Comparison of ENCODE assay signal across 13 cellular contexts in genomic region chr17:55161935-55162555, GRCh38.
A peak's percentile ranks its signal among the peaks of the same experiment; 100 is the strongest.
DNase-seq lines count a peak whose midpoint lies in the region; ATAC-seq, FAIRE-seq and TF ChIP-seq lines count a peak whose summit lies in the region.
"Had no signal": no experiment of that assay in that cellular context is flagged by ENCODE, and none has a peak within 500 bp of the region (broad histone marks: within the 10 kb centered on the region; RNA-seq: fewer than 3 reads in every experiment).

No MANE protein-coding gene starts in this region.

- no peak overlapping the region for H3K9ac ChIP-seq in SK-N-SH
- H3K9ac ChIP-seq: BLaER1 had no signal

- intact Hi-C loops in MCF 10A (cut with micrococcal nuclease): no loop called here
- intact Hi-C loops in breast epithelium (cut with DNase I; ENCODE audit: low total_unique reads): no loop called here

- H3K27me3 ChIP-seq in breast epithelium (no peaks in the 10 kb centered on the region), SK-N-SH (ENCODE audit: insufficient read depth) (no peaks in the 10 kb centered on the region)
- H3K27me3 ChIP-seq: BLaER1, heart right ventricle had no signal

- H3K9me2 ChIP-seq in SK-N-SH: no peaks in the 10 kb centered on the region

- FAIRE-seq in urothelium cell line (lab: Jason Lieb, UNC): no peak

- DNase-seq in MCF 10A (ENCODE audit: unreplicated experiment) (peak; percentile 72), breast epithelium (ENCODE audit: low spot score in 2 of 2) (no peak), SK-N-SH (no peak), fibroblast of peridontal ligament (ENCODE audit: extremely low read depth) (peak; percentile 66), urothelium cell line (ENCODE audit: low spot score) (peak; percentile 67), caudate nucleus (lab: John Stamatoyannopoulos, UW) (no peak), NCI-H345 (lab: John Stamatoyannopoulos, UW) (no peak)
- DNase-seq: heart right ventricle; NCI-H510A; stimulated activated CD4-positive, alpha-beta T cell treated with anti-CD3 and anti-CD28 coated beads, Interleukin-12 subunit alpha, Interleukin-12 subunit beta, amount 100 ng/mL, for 4 hours; stimulated activated naive CD4-positive, alpha-beta T cell treated with Interleukin-2 at 50 U/mL for 16 hours had no signal

- no peak for ATAC-seq in GM21723 (IDR thresholded peaks at IDR 0.05; ENCODE audit: unreplicated experiment)
- ATAC-seq: heart right ventricle had no signal

- H3K36me3 Mint-ChIP-seq in MCF 10A (ENCODE audit: insufficient read depth, unreplicated experiment): no peaks in the 10 kb centered on the region

- POLR2A ChIA-PET in MCF 10A (lab: Yijun Ruan, JAX): interaction anchor here (1.0 kb wide), 1 partner anchor 11 kb away, joined by 3 read pairs; no protein-coding TSS in a partner anchor
- POLR2A ChIA-PET in SK-N-SH (lab: Yijun Ruan, JAX): no interaction called here

- no peak overlapping the region for H3K4me2 ChIP-seq in SK-N-SH
- H3K4me2 ChIP-seq: BLaER1 had no signal

- H3K4me3 ChIP-seq in breast epithelium (no peak overlapping the region), SK-N-SH (ENCODE audit: low read depth in 2 of 2, low read length in 1 of 2) (no peak overlapping the region)
- H3K4me3 ChIP-seq: BLaER1, heart right ventricle had no signal

- H3K79me2 ChIP-seq in SK-N-SH (ENCODE audit: insufficient read depth): no peaks in the 10 kb centered on the region

- TF ChIP-seq CTCF in MCF 10A (IDR thresholded peaks at IDR 0.05; ENCODE audit: unreplicated experiment) (no peak), breast epithelium (IDR thresholded peaks at IDR 0.05) (no peak), SK-N-SH (IDR thresholded peaks at IDR 0.05) (no peak)

- peaks cover 20% of the 10 kb centered on the region for H3F3A ChIP-seq in SK-N-SH (replicated peaks; ENCODE audit: insufficient read depth)

- CTCF ChIA-PET in MCF 10A (lab: Yijun Ruan, JAX) (interaction anchor here (0.8 kb wide), 1 partner anchor 187 kb away, joined by 3 read pairs; no protein-coding TSS in a partner anchor), SK-N-SH (lab: Yijun Ruan, JAX) (interaction anchor here (0.6 to 1.4 kb wide), 4 partner anchors 14 to 76 kb away, joined by 3 to 5 read pairs (median 4); no protein-coding TSS in a partner anchor)

- no peaks in the 10 kb centered on the region for H3K36me3 ChIP-seq in breast epithelium
- no peaks in the 10 kb centered on the region for H3K36me3 ChIP-seq in SK-N-SH (replicated peaks in 1 of 2; ENCODE audit: control insufficient read depth in 1 of 2, insufficient read depth in 2 of 2, low read length in 1 of 2)

- H4K20me1 ChIP-seq in SK-N-SH (ENCODE audit: insufficient read depth): no peaks in the 10 kb centered on the region
- H4K20me1 ChIP-seq: BLaER1 had no signal

- TF ChIP-seq RAD21 in SK-N-SH (IDR thresholded peaks at IDR 0.05; ENCODE audit: low read length): no peak

- 35% methylated on average over 7 of the region's 7 CpGs for WGBS in SK-N-SH (ENCODE audit: low lambda C conversion rate)

- no peak overlapping the region for H3K27ac ChIP-seq in breast epithelium
- peak overlapping the region in 1 of 2 experiments; percentile 51; a peak in 2 of 4 replicates for H3K27ac ChIP-seq in SK-N-SH (ENCODE audit: low read depth in 2 of 2, low read length in 1 of 2)
- no peak overlapping the region for H3K27ac ChIP-seq in caudate nucleus (ENCODE audit: low read depth, low read length)
- H3K27ac ChIP-seq: BLaER1, heart right ventricle had no signal

- TF ChIP-seq POLR2A in breast epithelium (IDR thresholded peaks at IDR 0.05): no peak

- no peaks in the 10 kb centered on the region for H3K9me3 Mint-ChIP-seq in MCF 10A (ENCODE audit: unreplicated experiment)

- H3K4me3 Mint-ChIP-seq in MCF 10A (ENCODE audit: unreplicated experiment): no peak overlapping the region

- H3K27ac Mint-ChIP-seq in MCF 10A (ENCODE audit: low read depth, unreplicated experiment): no peak overlapping the region

- peak; percentile 17 to 65; a peak in 3 of 4 replicates for TF ChIP-seq EP300 in SK-N-SH (IDR thresholded peaks at IDR 0.05; ENCODE audit: borderline replicate concordance in 1 of 2, low read depth in 1 of 2, low read length in 1 of 2)

- H3K4me1 ChIP-seq in breast epithelium: no peaks in the 10 kb centered on the region
- peaks cover 4 to 52% of the 10 kb centered on the region in 2 experiments; a peak in 2 of 4 replicates for H3K4me1 ChIP-seq in SK-N-SH (ENCODE audit: control insufficient read depth in 1 of 2, insufficient read depth in 2 of 2, low read depth in 1 of 2, low read length in 1 of 2)
- H3K4me1 ChIP-seq: BLaER1 had no signal

- H3K9me3 ChIP-seq in breast epithelium (no peaks in the 10 kb centered on the region), SK-N-SH (no peaks in the 10 kb centered on the region)
- H3K9me3 ChIP-seq: BLaER1, heart right ventricle had no signal

- H3K27me3 Mint-ChIP-seq in MCF 10A (ENCODE audit: insufficient read depth, unreplicated experiment): no peaks in the 10 kb centered on the region

- BruUV-seq in MCF 10A (replicated peaks; lab: Mats Ljungman, UMichigan): no TSS peak

- H2AFZ ChIP-seq in SK-N-SH (ENCODE audit: low read depth): no peak overlapping the region

- peaks cover 13% of the 10 kb centered on the region for H3K4me1 Mint-ChIP-seq in MCF 10A (ENCODE audit: insufficient read depth, unreplicated experiment)

TF ChIP-seq in SK-N-SH, 30 proteins besides CTCF, POLR2A, EP300 and RAD21 (continues in another document):
- TF ChIP-seq EZH2phosphoT487 (IDR thresholded peaks at IDR 0.05; ENCODE audit: borderline replicate concordance, low read depth) (no peak), NFIC (IDR thresholded peaks at IDR 0.05; ENCODE audit: borderline replicate concordance) (peak; percentile 89), FOSL2 (IDR thresholded peaks at IDR 0.05; ENCODE audit: borderline replicate concordance, low read depth) (peak; percentile 97), NRF1 (IDR thresholded peaks at IDR 0.05; ENCODE audit: low read depth, low read length) (no peak), FOXJ3 (CRISPR knock-in tag; IDR thresholded peaks at IDR 0.05) (no peak), YY1 (IDR thresholded peaks at IDR 0.05; ENCODE audit: low read depth) (no peak), TEAD4 (IDR thresholded peaks at IDR 0.05; ENCODE audit: borderline replicate concordance, insufficient read depth) (peak; percentile 73), REST (IDR thresholded peaks at IDR 0.05; ENCODE audit: low read depth, low read length) (no peak), RCOR1 (IDR thresholded peaks at IDR 0.05; ENCODE audit: low read length) (no peak), FOXM1 (IDR thresholded peaks at IDR 0.05; ENCODE audit: low read depth) (no peak), ZBTB33 (IDR thresholded peaks at IDR 0.05; ENCODE audit: borderline replicate concordance, low read depth) (peak; percentile 63; the same call in 1 of the 2 replicates), GABPA (IDR thresholded peaks at IDR 0.05; ENCODE audit: low read depth) (no peak), SIN3A (IDR thresholded peaks at IDR 0.05; ENCODE audit: borderline replicate concordance, low read depth, low read length) (no peak), USF2 (IDR thresholded peaks at IDR 0.05; ENCODE audit: borderline replicate concordance, low read depth, low read length) (no peak)

Comparison
In these comparisons a context has a peak if more than half of its experiments do, and no peak if none do; other contexts are left out.
1. DNase-seq: peak in MCF 10A (single experiment), fibroblast of peridontal ligament (single experiment) and urothelium cell line (single experiment); none in breast epithelium (0 of 2), SK-N-SH (single experiment), caudate nucleus (0 of 61) and NCI-H345 (single experiment).